Comparison of ENCODE assay signal across 1 cellular context in the genomic region with DNA sequence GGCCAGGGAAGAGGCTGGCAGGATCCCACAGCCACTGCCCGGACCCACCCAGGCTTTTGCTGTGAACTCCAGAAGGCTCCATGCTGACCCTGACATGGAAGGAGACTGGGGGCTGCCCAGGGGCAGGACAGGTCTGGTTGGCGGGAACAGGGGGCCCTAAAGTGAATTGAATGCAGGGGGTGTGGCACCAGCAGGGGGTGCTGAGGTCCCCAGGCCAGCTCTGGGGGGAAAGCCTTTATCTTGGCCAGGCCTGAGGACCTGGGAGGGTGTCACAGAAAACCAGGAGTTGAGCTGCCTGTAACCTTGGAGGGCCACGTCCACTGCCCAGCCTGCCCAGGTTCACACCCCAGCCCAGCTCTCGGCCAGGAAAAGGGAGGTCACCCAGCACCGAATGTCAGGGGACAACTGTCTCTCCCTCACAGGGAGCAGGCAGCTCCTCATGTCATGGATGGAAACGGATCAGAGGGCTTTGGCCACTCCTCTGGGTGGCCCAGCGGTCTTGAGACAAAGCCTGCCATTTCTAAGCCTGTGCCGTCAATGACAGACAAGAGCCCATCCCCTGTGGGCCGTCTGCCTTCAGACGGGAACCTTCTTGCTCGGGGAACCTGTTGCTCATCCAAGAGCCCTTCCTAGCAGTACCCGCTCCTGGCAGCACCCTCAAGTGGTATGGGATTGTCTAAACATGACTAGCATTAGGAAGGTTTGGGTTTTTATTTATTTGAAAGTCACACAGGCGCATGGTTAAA.
TF ChIP-seq lines count a peak whose summit lies in the region.

No MANE protein-coding gene starts in this region.

TF ChIP-seq in HEK293, 187 proteins besides CTCF, POLR2A, EP300 and RAD21:
- no peak for TF ChIP-seq BCL11A (tag by site-specific recombination; IDR thresholded peaks at IDR 0.05; ENCODE audit: low read depth)
- no peak for TF ChIP-seq ZSCAN30 (tag by site-specific recombination; IDR thresholded peaks at IDR 0.05)
- TF ChIP-seq SCRT2 (tag by site-specific recombination; IDR thresholded peaks at IDR 0.05) = peak; percentile 82
